In genomic region chr7:27905951-27906350, GRCh38 we compare ENCODE assay signal across 22 cellular contexts.
A peak's percentile ranks its signal among the peaks of the same experiment; 100 is the strongest.
DNase-seq lines count a peak whose midpoint lies in the region; ATAC-seq, FAIRE-seq and TF ChIP-seq lines count a peak whose summit lies in the region.
"Had no signal": no experiment of that assay in that cellular context is flagged by ENCODE, and none has a peak within 500 bp of the region (broad histone marks: within the 10 kb centered on the region; RNA-seq: fewer than 3 reads in every experiment).

No MANE protein-coding gene starts in this region.

- H2BK12ac ChIP-seq in H9 (ENCODE audit: insufficient read length, low read depth, low read length) (no peak overlapping the region), mesenchymal stem cell (ENCODE audit: low read length in 2 of 2) (no peak overlapping the region)

- no peak overlapping the region for H3T11ph ChIP-seq in H9 (ENCODE audit: low read length)

- WGBS in H9 (ENCODE audit: extremely low coverage, insufficient read length, low lambda C conversion rate) = no CpG with 5 or more reads among the region's 4 CpGs
- WGBS in K562 (ENCODE audit: insufficient coverage, low coverage, missing lambda C conversion rate) = 0% methylated on average over 4 of the region's 4 CpGs
- WGBS in mesenchymal stem cell = 78% methylated on average over 4 of the region's 4 CpGs
- WGBS in suprapubic skin = 67% methylated on average over 4 of the region's 4 CpGs

- H3K79me1 ChIP-seq in H9 (ENCODE audit: insufficient read depth, low read depth, low read length, poor library complexity, severe bottlenecking) (no peaks in the 10 kb centered on the region), mesenchymal stem cell (replicated peaks; ENCODE audit: low read length, poor library complexity, severe bottlenecking) (peaks cover 29% of the 10 kb centered on the region)

- no peaks in the 10 kb centered on the region for H3K23me2 ChIP-seq in H9 (ENCODE audit: insufficient read length, low read depth, low read length, poor library complexity, severe bottlenecking)

- H3K4me3 Mint-ChIP-seq in H9 = no peak overlapping the region
- H3K4me3 Mint-ChIP-seq: B cell, CD14-positive monocyte had no signal

- H3K23ac ChIP-seq in H9 (ENCODE audit: insufficient read length, low read depth, low read length) = no peak overlapping the region
- no peak overlapping the region for H3K23ac ChIP-seq in mesenchymal stem cell (ENCODE audit: low read length in 2 of 2)

- no peaks in the 10 kb centered on the region for H4K20me1 ChIP-seq in H9 (ENCODE audit: control insufficient read depth, insufficient read depth, insufficient read length)
- H4K20me1 ChIP-seq in K562 (replicated peaks; ENCODE audit: control insufficient read depth, insufficient read depth, low read length) = peaks cover 3% of the 10 kb centered on the region; the same call in 1 of the 2 replicates

- H3K4me3 ChIP-seq in K562 (no peak overlapping the region), mesenchymal stem cell (ENCODE audit: insufficient read depth in 1 of 2, low read depth in 1 of 2, low read length in 2 of 2) (no peak overlapping the region), suprapubic skin (no peak overlapping the region)
- H3K4me3 ChIP-seq: A549 had no signal

- peaks cover 52 to 60% of the 10 kb centered on the region in 2 experiments for H3K4me1 Mint-ChIP-seq in H9

- H3K36me3 Mint-ChIP-seq in H9 (ENCODE audit: insufficient read depth in 1 of 3, low read depth in 3 of 3) = no peaks in the 10 kb centered on the region

- H2AFZ ChIP-seq in H9 (ENCODE audit: low read length) = no peak overlapping the region
- H2AFZ ChIP-seq in K562 (ENCODE audit: low read depth, low read length) = no peak overlapping the region
- no peak overlapping the region for H2AFZ ChIP-seq in mesenchymal stem cell (ENCODE audit: low read depth, low read length)

- H2BK15ac ChIP-seq in H9 (ENCODE audit: low read depth, low read length) (no peak overlapping the region), mesenchymal stem cell (ENCODE audit: low read depth, poor library complexity, severe bottlenecking) (no peak overlapping the region)

- no peak overlapping the region for H3K27ac ChIP-seq in H9 (ENCODE audit: insufficient read length, low read depth, low read length)
- H3K27ac ChIP-seq in K562 (ENCODE audit: extremely low read depth, low read depth, low read length) = no peak overlapping the region
- no peak overlapping the region for H3K27ac ChIP-seq in mesenchymal stem cell (ENCODE audit: low read length, poor library complexity, severe bottlenecking)
- H3K27ac ChIP-seq in suprapubic skin = no peak overlapping the region
- H3K27ac ChIP-seq: A549 had no signal

- H3K4me2 ChIP-seq in H9 (ENCODE audit: insufficient read depth, insufficient read length, low read length) (peak overlapping the region; percentile 8), K562 (ENCODE audit: insufficient read depth, low read length) (no peak overlapping the region), mesenchymal stem cell (ENCODE audit: low read length, poor library complexity, severe bottlenecking) (no peak overlapping the region)
- H3K4me2 ChIP-seq: A549, SK-N-SH had no signal

- BruUV-seq in K562 (replicated peaks; lab: Mats Ljungman, UMichigan) = no TSS peak

- H4K8ac ChIP-seq in H9 (replicated peaks; ENCODE audit: insufficient read length, low read depth, low read length) = no peak overlapping the region
- H4K8ac ChIP-seq in mesenchymal stem cell (ENCODE audit: low read length) = peak overlapping the region; percentile 12

- TF ChIP-seq EP300 in K562 (IDR thresholded peaks at IDR 0.05; ENCODE audit: low read length) (no peak), suprapubic skin (IDR thresholded peaks at IDR 0.05) (no peak)

- no peak overlapping the region for H3K56ac ChIP-seq in H9 (ENCODE audit: insufficient read length, low read depth, low read length)

- no peak overlapping the region for H2BK5ac ChIP-seq in H9 (ENCODE audit: insufficient read length, low read length)
- no peak overlapping the region for H2BK5ac ChIP-seq in mesenchymal stem cell (ENCODE audit: low read depth, low read length, poor library complexity, severe bottlenecking)

- no peaks in the 10 kb centered on the region for H3K36me3 ChIP-seq in K562 (ENCODE audit: control insufficient read depth, insufficient read depth, low read length)
- H3K36me3 ChIP-seq in mesenchymal stem cell (ENCODE audit: control insufficient read depth in 1 of 2, insufficient read depth in 2 of 2, low read depth in 1 of 2, low read length in 2 of 2) = no peaks in the 10 kb centered on the region
- no peaks in the 10 kb centered on the region for H3K36me3 ChIP-seq in suprapubic skin

- H3K27ac Mint-ChIP-seq in H9 = peak overlapping the region; percentile 85 to 89 (median 86); a peak in 4 of 7 replicates
- H3K27ac Mint-ChIP-seq: B cell, CD14-positive monocyte had no signal

- no peak for TF ChIP-seq RAD21 in K562 (CRISPR knock-in tag; conservative IDR thresholded peaks at IDR 0.05 in 1 of 2, IDR thresholded peaks at IDR 0.05 in 1 of 2)

- CTCF ChIA-PET in K562 (lab: Yijun Ruan, JAX; ENCODE audit: low intra/inter-chr PET ratio) = no interaction called here

- H3K27me3 ChIP-seq in H9 (ENCODE audit: insufficient read depth, low read length) = no peaks in the 10 kb centered on the region
- peaks cover 13 to 30% of the 10 kb centered on the region in 2 experiments for H3K27me3 ChIP-seq in K562 (ENCODE audit: control insufficient read depth in 2 of 2, insufficient read depth in 2 of 2, low read length in 2 of 2)
- no peaks in the 10 kb centered on the region for H3K27me3 ChIP-seq in mesenchymal stem cell (ENCODE audit: control insufficient read depth in 1 of 2, insufficient read depth in 1 of 2, low read length in 2 of 2)
- H3K27me3 ChIP-seq in suprapubic skin = no peaks in the 10 kb centered on the region

- no peaks in the 10 kb centered on the region for H3K9me1 ChIP-seq in K562 (ENCODE audit: control insufficient read depth, insufficient read depth, low read length)

- no peak overlapping the region for H2BK20ac ChIP-seq in H9 (ENCODE audit: low read depth, low read length, poor library complexity, severe bottlenecking)

- H3K4ac ChIP-seq in H9 (ENCODE audit: low read depth, low read length) = no peak overlapping the region
- no peak overlapping the region for H3K4ac ChIP-seq in mesenchymal stem cell (ENCODE audit: low read depth in 1 of 2, low read length in 2 of 2)

- H3K9me3 ChIP-seq in H9 (ENCODE audit: control insufficient read depth, low read depth, low read length) (no peaks in the 10 kb centered on the region), K562 (replicated peaks; ENCODE audit: control insufficient read depth, insufficient read depth, low read depth, low read length) (no peaks in the 10 kb centered on the region), mesenchymal stem cell (ENCODE audit: control insufficient read depth, low read length) (no peaks in the 10 kb centered on the region), suprapubic skin (no peaks in the 10 kb centered on the region)
- H3K9me3 ChIP-seq: A549, SK-N-SH had no signal

- no peaks in the 10 kb centered on the region for H3K27me3 Mint-ChIP-seq in H9 (ENCODE audit: low read depth)
- H3K27me3 Mint-ChIP-seq: B cell had no signal

- no peak for FAIRE-seq in K562 (lab: Jason Lieb, UNC)
- FAIRE-seq: A549 had no signal

- H3K4me1 ChIP-seq in H9 (ENCODE audit: insufficient read depth, low read length) = peaks cover 18% of the 10 kb centered on the region; the same call in 1 of the 2 replicates
- no peaks in the 10 kb centered on the region for H3K4me1 ChIP-seq in K562 (replicated peaks in 1 of 2; ENCODE audit: control insufficient read depth in 2 of 2, insufficient read depth in 2 of 2, low read length in 2 of 2)
- peaks cover 8% of the 10 kb centered on the region for H3K4me1 ChIP-seq in mesenchymal stem cell (ENCODE audit: control insufficient read depth, insufficient read depth, low read depth, low read length)
- H3K4me1 ChIP-seq in suprapubic skin = no peaks in the 10 kb centered on the region
- H3K4me1 ChIP-seq: A549 had no signal

- H3K79me2 ChIP-seq in H9 (ENCODE audit: insufficient read depth, low read length) (0 out of 2 replicates have a peak, but pooled peaks cover 2% of the 10 kb centered on the region), K562 (ENCODE audit: control insufficient read depth, insufficient read depth, low read length) (no peaks in the 10 kb centered on the region)

- H3K9me3 Mint-ChIP-seq in H9 = no peaks in the 10 kb centered on the region
- H3K9me3 Mint-ChIP-seq: CD14-positive monocyte had no signal

- no peak for DNase-seq in H9
- DNase-seq in LHCN-M2 (ENCODE audit: low read depth) = peak; percentile 24
- DNase-seq in K562 (ENCODE audit: extremely low read depth in 1 of 4, low spot score in 3 of 4) = no peak
- DNase-seq in mesenchymal stem cell = no peak
- no peak for DNase-seq in activated CD4-positive, CD25-positive, alpha-beta regulatory T cell (lab: John Stamatoyannopoulos, UW)
- no peak for DNase-seq in suprapubic skin (ENCODE audit: low spot score in 2 of 2)
- DNase-seq: HCEC 1CT, KBM-7, MV-4-11, NCI-H1694, NCI-H2081, NCI-H2171, NCI-H524 treated with DMSO at 0.1 percent for 48 hours, NCI-H82, OCI-M1, Right ventricle myocardium superior, SK-N-SH had no signal

- H3K9ac ChIP-seq in H9 (ENCODE audit: extremely low read depth, insufficient read length, low read length) (no peak overlapping the region), K562 (ENCODE audit: insufficient read depth in 1 of 2, low read depth in 2 of 2, low read length in 2 of 2) (0 out of 4 replicates have a peak overlapping the region, but pooled peaks of 1 of the 2 experiments have one; percentile 50), mesenchymal stem cell (ENCODE audit: low read length) (no peak overlapping the region)
- H3K9ac ChIP-seq: SK-N-SH had no signal

- intact Hi-C loops in K562 (cut with micrococcal nuclease) = loop anchor here (10.0 kb wide), 1 partner anchor 921 kb away; no protein-coding TSS in a partner anchor

- H4K5ac ChIP-seq in H9 (ENCODE audit: insufficient read length, low read depth, low read length) = no peak overlapping the region

- H2BK120ac ChIP-seq in H9 (ENCODE audit: low read depth, low read length, poor library complexity, severe bottlenecking) (no peak overlapping the region), mesenchymal stem cell (ENCODE audit: low read depth, low read length) (no peak overlapping the region)

- H2AK5ac ChIP-seq in H9 (ENCODE audit: insufficient read length, low read length) = no peak overlapping the region
- H2AK5ac ChIP-seq in mesenchymal stem cell (ENCODE audit: low read length, severe bottlenecking) = peak overlapping the region; percentile 28

- TF ChIP-seq CTCF in H9 (conservative IDR thresholded peaks at IDR 0.05) (no peak), K562 (IDR thresholded peaks at IDR 0.05 in 2 of 3, conservative IDR thresholded peaks at IDR 0.05 in 1 of 3; ENCODE audit: insufficient read depth in 2 of 3, low read depth in 1 of 3, low read length in 3 of 3) (no peak), suprapubic skin (IDR thresholded peaks at IDR 0.05) (no peak)

- TF ChIP-seq POLR2A in K562 (conservative IDR thresholded peaks at IDR 0.05) = no peak
- no peak for TF ChIP-seq POLR2A in suprapubic skin (IDR thresholded peaks at IDR 0.05)

- H3K14ac ChIP-seq in H9 (ENCODE audit: insufficient read depth, low read length) = 0 out of 2 replicates have a peak overlapping the region, but pooled peaks have one; percentile 11
- H3K14ac ChIP-seq in mesenchymal stem cell (ENCODE audit: low read length in 2 of 2) = no peak overlapping the region

- in situ Hi-C loops in K562 (cut with MboI) = no loop called here

- no peak for ATAC-seq in K562
- ATAC-seq in HG03520 (IDR thresholded peaks at IDR 0.05; ENCODE audit: unreplicated experiment) = no peak
- no peak for ATAC-seq in HG02840 (IDR thresholded peaks at IDR 0.05; ENCODE audit: low FRiP score, unreplicated experiment)
- ATAC-seq: A549 had no signal

- H4K91ac ChIP-seq in H9 (ENCODE audit: insufficient read length, low read depth, low read length) (no peak overlapping the region), mesenchymal stem cell (ENCODE audit: low read length) (no peak overlapping the region)

- POLR2A ChIA-PET in K562 (lab: Yijun Ruan, JAX) = no interaction called here

- H3K18ac ChIP-seq in H9 (ENCODE audit: insufficient read length, low read depth, low read length) (peak overlapping the region; percentile 56), mesenchymal stem cell (ENCODE audit: low read depth in 1 of 2, low read length in 2 of 2) (peak overlapping the region in 1 of 2 experiments; percentile 5)
